ENCODE assay signal across 24 cellular contexts in the genomic region with DNA sequence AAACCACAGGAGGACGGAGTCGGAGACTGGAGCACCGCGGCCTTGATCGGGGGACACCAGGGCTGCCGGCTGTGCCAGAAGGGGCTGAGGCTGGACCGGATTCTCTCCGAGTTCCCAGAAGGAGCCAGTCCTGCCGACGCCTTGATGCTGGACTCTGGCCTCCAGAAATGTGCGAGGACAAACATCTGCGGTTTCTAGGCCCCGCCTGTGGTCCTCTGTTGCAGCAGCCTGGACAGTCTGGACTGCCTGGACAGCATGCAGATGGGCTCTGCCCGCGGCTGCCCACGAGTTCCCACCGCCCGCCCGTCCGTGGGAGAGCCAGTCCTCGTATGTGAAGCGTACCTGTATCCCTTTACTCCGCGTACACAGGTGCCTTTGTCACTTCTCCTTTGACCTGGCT. TPM values are rescaled to one million over a fixed set of nuclear protein-coding genes. Genes with fewer than 3 reads are reported as not detected.
"Had no signal": no experiment of that assay in that cellular context is flagged by ENCODE, and none has a peak within 500 bp of the region (broad histone marks: within the 10 kb centered on the region; RNA-seq: fewer than 3 reads in every experiment).

No MANE protein-coding gene starts in this region.

RNA-seq across cellular contexts. Expression of gene ICOSLG, which starts 34.6 kb away (rescaled TPM):
- polyA plus RNA-seq: cardiac muscle cell, fibroblast of lung had no signal

RNA-seq across cellular contexts. Expression of gene DNMT3L, which starts 55.5 kb away (rescaled TPM):
- total RNA-seq: activated CD4-positive, alpha-beta memory T cell treated with anti-CD3 and anti-CD28 coated beads for 36 hours; activated CD4-positive, alpha-beta T cell treated with anti-CD3 and anti-CD28 coated beads for 36 hours; activated CD4-positive, alpha-beta T cell treated with anti-CD3 and anti-CD28 coated beads, Interleukin-2, amount 10 ng/mL, durations not matched to agents 24 days and 14 days; activated CD8-positive, alpha-beta memory T cell treated with anti-CD3 and anti-CD28 coated beads for 36 hours; activated CD8-positive, alpha-beta memory T cell treated with anti-CD3 and anti-CD28 coated beads, Interleukin-2, amount 10 ng/mL, durations not matched to agents 7 days and 5 days; activated CD8-positive, alpha-beta T cell treated with anti-CD3 and anti-CD28 coated beads, Interleukin-2, amount 10 ng/mL, durations not matched to agents 7 days and 5 days; activated naive CD4-positive, alpha-beta T cell treated with anti-CD3 and anti-CD28 coated beads for 36 hours; activated naive CD8-positive, alpha-beta T cell treated with anti-CD3 and anti-CD28 coated beads for 36 hours; activated T-helper 1 cell treated with anti-CD3 and anti-CD28 coated beads, Interleukin-12 subunit alpha, Interleukin-12 subunit beta, Interleukin-2, Interleukin-4 antibody, amounts not matched to agents 30 ng/mL and 10 ng/mL and 1 ng/mL, durations not matched to agents 14 hours and 24 hours and 36 hours; activated T-helper 2 cell treated with anti-CD3 and anti-CD28 coated beads, Interferon-gamma antibody, Interleukin-2, Interleukin-4, amounts not matched to agents 10 μg/mL and 5 μg/mL and 100 μg/mL, durations not matched to agents 14 hours and 24 hours and 36 hours; adrenal gland; aorta; breast epithelium; cardiac muscle cell; colonic mucosa; dermis microvascular lymphatic vessel endothelial cell; endothelial cell of umbilical vein; esophagus squamous epithelium; fibroblast of lung; fibroblast of villous mesenchyme; gastroesophageal sphincter; glomerular endothelial cell; T-helper 1 cell treated with Interleukin-12 subunit alpha and Interleukin-12 subunit beta and Interleukin-4 antibody, amounts not matched to agents 30 ng/mL and 1 ng/mL, for 36 hours had no signal
- polyA plus RNA-seq: adrenal gland, aorta, cardiac muscle cell, endothelial cell of umbilical vein, esophagus, fibroblast of lung had no signal
